ENCODE assay signal across 14 cellular contexts in genomic region chr3:16498130-16498890, GRCh38. TPM values are rescaled to one million over a fixed set of nuclear protein-coding genes. Genes with fewer than 3 reads are reported as not detected.
DNase-seq lines count a peak whose midpoint lies in the region; ATAC-seq, FAIRE-seq and TF ChIP-seq lines count a peak whose summit lies in the region.
"Had no signal": no experiment of that assay in that cellular context is flagged by ENCODE, and none has a peak within 500 bp of the region (broad histone marks: within the 10 kb centered on the region; RNA-seq: fewer than 3 reads in every experiment).

No MANE protein-coding gene starts in this region.

- FAIRE-seq in H1 (lab: Jason Lieb, UNC), result peak; percentile 36

- H3K14ac ChIP-seq in H1 (ENCODE audit: insufficient read length) (no peak overlapping the region), mesenchymal stem cell (ENCODE audit: low read length in 2 of 2) (no peak overlapping the region)

- no peak for ATAC-seq in activated naive CD4-positive, alpha-beta T cell treated with anti-CD3 and anti-CD28 coated beads, Interleukin-2, amount 50 U/mL, for 72 hours
- ATAC-seq in HG03571 (IDR thresholded peaks at IDR 0.05; ENCODE audit: unreplicated experiment), result peak; percentile 33
- peak; percentile 38 for ATAC-seq in upper lobe of right lung
- no peak for ATAC-seq in right cardiac atrium

- no peak for TF ChIP-seq EP300 in H1 (IDR thresholded peaks at IDR 0.05; ENCODE audit: borderline replicate concordance in 1 of 2, low read depth in 2 of 2, low read length in 2 of 2)

- H3K4ac ChIP-seq in H1 (replicated peaks; ENCODE audit: insufficient read length, low read depth, low read length) (no peak overlapping the region), mesenchymal stem cell (ENCODE audit: low read depth in 1 of 2, low read length in 2 of 2) (no peak overlapping the region)

- no peak overlapping the region for H2BK15ac ChIP-seq in H1 (ENCODE audit: low read length)
- no peak overlapping the region for H2BK15ac ChIP-seq in mesenchymal stem cell (ENCODE audit: low read depth, poor library complexity, severe bottlenecking)

- no peaks in the 10 kb centered on the region for H3K79me1 ChIP-seq in H1 (ENCODE audit: low read depth, low read length)
- peaks cover 48% of the 10 kb centered on the region for H3K79me1 ChIP-seq in mesenchymal stem cell (replicated peaks; ENCODE audit: low read length, poor library complexity, severe bottlenecking)

- H3K27ac ChIP-seq in H1 (ENCODE audit: low read depth, low read length) (no peak overlapping the region), upper lobe of right lung (no peak overlapping the region), right cardiac atrium (ENCODE audit: low read length) (no peak overlapping the region), mesenchymal stem cell (ENCODE audit: low read length, poor library complexity, severe bottlenecking) (no peak overlapping the region)
- H3K27ac ChIP-seq: left ventricle myocardium inferior had no signal

- CTCF ChIA-PET in activated naive CD4-positive, alpha-beta T cell treated with anti-CD3 and anti-CD28 coated beads, Interleukin-2, amount 10 ng/mL, durations not matched to agents 7 days and 5 days (lab: Charles Lee), result interaction anchor here (0.9 kb wide), 1 partner anchor 8 kb away, joined by 3 read pairs; no protein-coding TSS in a partner anchor
- CTCF ChIA-PET in H1 (lab: Charles Lee; ENCODE audit: partially characterized antibody), result interaction anchor here (0.6 to 2.0 kb wide), 7 partner anchors 8 to 276 kb away, joined by 3 to 10 read pairs (median 4); no protein-coding TSS in a partner anchor

- H3K4me1 Mint-ChIP-seq in activated naive CD4-positive, alpha-beta T cell treated with anti-CD3 and anti-CD28 coated beads, Interleukin-2, amount 10 ng/mL, durations not matched to agents 7 days and 5 days, result peaks cover 59% of the 10 kb centered on the region

- no peak overlapping the region for H3K23ac ChIP-seq in H1 (ENCODE audit: insufficient read length)
- H3K23ac ChIP-seq in mesenchymal stem cell (ENCODE audit: low read length in 2 of 2), result no peak overlapping the region

- H2AK5ac ChIP-seq in H1 (ENCODE audit: low read depth, low read length) (no peak overlapping the region), mesenchymal stem cell (ENCODE audit: low read length, severe bottlenecking) (no peak overlapping the region)

- H4K20me1 ChIP-seq in H1 (replicated peaks in 1 of 2; ENCODE audit: control insufficient read depth in 1 of 2, insufficient read depth in 2 of 2, low read length in 2 of 2), result no peaks in the 10 kb centered on the region

- TF ChIP-seq CTCF in H1 (IDR thresholded peaks at IDR 0.05; ENCODE audit: control extremely low read depth in 1 of 3, insufficient read depth in 1 of 3, low read depth in 1 of 3, low read length in 3 of 3) (no peak), upper lobe of right lung (IDR thresholded peaks at IDR 0.05) (no peak)

- peak overlapping the region; percentile 46 for H4K5ac ChIP-seq in H1 (ENCODE audit: insufficient read length, low read depth, low read length)

- no peak overlapping the region for H3K4me3 Mint-ChIP-seq in activated naive CD4-positive, alpha-beta T cell treated with anti-CD3 and anti-CD28 coated beads, Interleukin-2, amount 10 ng/mL, durations not matched to agents 7 days and 5 days

- H2BK5ac ChIP-seq in H1 (ENCODE audit: low read depth, low read length), result 0 out of 2 replicates have a peak overlapping the region, but pooled peaks have one; percentile 5
- no peak overlapping the region for H2BK5ac ChIP-seq in mesenchymal stem cell (ENCODE audit: low read depth, low read length, poor library complexity, severe bottlenecking)

- H3K4me3 ChIP-seq in H1 (ENCODE audit: extremely low read depth in 1 of 4, insufficient read depth in 2 of 4, low read depth in 3 of 4, low read length in 4 of 4), result no peak overlapping the region
- no peak overlapping the region for H3K4me3 ChIP-seq in upper lobe of right lung
- no peak overlapping the region for H3K4me3 ChIP-seq in right cardiac atrium (ENCODE audit: low read length)
- no peak overlapping the region for H3K4me3 ChIP-seq in mesenchymal stem cell (ENCODE audit: insufficient read depth in 1 of 2, low read depth in 1 of 2, low read length in 2 of 2)
- H3K4me3 ChIP-seq: left ventricle myocardium inferior, spleen had no signal

- no peak overlapping the region for H2AFZ ChIP-seq in H1 (ENCODE audit: low read length)
- no peak overlapping the region for H2AFZ ChIP-seq in mesenchymal stem cell (ENCODE audit: low read depth, low read length)

- DNase-seq in activated naive CD4-positive, alpha-beta T cell treated with anti-CD3 and anti-CD28 coated beads, Interleukin-2, amount 10 ng/mL, durations not matched to agents 7 days and 5 days, result no peak
- no peak for DNase-seq in activated naive CD4-positive, alpha-beta T cell treated with anti-CD3 and anti-CD28 coated beads, Interleukin-2, amount 50 U/mL, for 72 hours (ENCODE audit: low spot score in 2 of 2)
- DNase-seq in H1 (ENCODE audit: low read depth in 1 of 2, low spot score in 2 of 2), result no peak
- DNase-seq in upper lobe of right lung, result no peak
- no peak for DNase-seq in right cardiac atrium
- DNase-seq in mesenchymal stem cell, result no peak
- DNase-seq in medulla oblongata (ENCODE audit: extremely low spot score), result no peak
- DNase-seq: ACHN, DMS79, left ventricle myocardium inferior, NCI-H1092, nucleus accumbens, spleen had no signal

- H3K4me2 ChIP-seq in H1 (ENCODE audit: insufficient read depth in 1 of 2, low read depth in 2 of 2, low read length in 2 of 2), result no peak overlapping the region
- H3K4me2 ChIP-seq in mesenchymal stem cell (ENCODE audit: low read length, poor library complexity, severe bottlenecking), result no peak overlapping the region

- no peak overlapping the region for H3K56ac ChIP-seq in H1 (replicated peaks; ENCODE audit: insufficient read length, low read depth, low read length)

- H3K4me1 ChIP-seq in H1 (replicated peaks in 1 of 4; ENCODE audit: control insufficient read depth in 3 of 4, insufficient read depth in 4 of 4, low read length in 3 of 4) (peaks cover 0 to 20% (median 7%) of the 10 kb centered on the region in 4 experiments), upper lobe of right lung (peaks cover 27% of the 10 kb centered on the region), right cardiac atrium (ENCODE audit: control insufficient read depth, insufficient read depth, low read length) (peaks cover 6% of the 10 kb centered on the region), mesenchymal stem cell (ENCODE audit: control insufficient read depth, insufficient read depth, low read depth, low read length) (peaks cover 6% of the 10 kb centered on the region)

- H3K27me3 ChIP-seq in H1 (replicated peaks in 1 of 4; ENCODE audit: control insufficient read depth in 3 of 4, extremely low read depth in 1 of 4, insufficient read depth in 3 of 4, low read length in 3 of 4) (no peaks in the 10 kb centered on the region), upper lobe of right lung (no peaks in the 10 kb centered on the region), right cardiac atrium (ENCODE audit: control insufficient read depth, insufficient read depth) (no peaks in the 10 kb centered on the region), mesenchymal stem cell (ENCODE audit: control insufficient read depth in 1 of 2, insufficient read depth in 1 of 2, low read length in 2 of 2) (no peaks in the 10 kb centered on the region)
- H3K27me3 ChIP-seq: spleen had no signal

- H3K18ac ChIP-seq in H1 (ENCODE audit: extremely low read depth, low read length), result no peak overlapping the region
- no peak overlapping the region for H3K18ac ChIP-seq in mesenchymal stem cell (ENCODE audit: low read depth in 1 of 2, low read length in 2 of 2)

- peaks cover 36% of the 10 kb centered on the region for H3K36me3 Mint-ChIP-seq in activated naive CD4-positive, alpha-beta T cell treated with anti-CD3 and anti-CD28 coated beads, Interleukin-2, amount 10 ng/mL, durations not matched to agents 7 days and 5 days
- H3K36me3 Mint-ChIP-seq in activated naive CD4-positive, alpha-beta T cell treated with anti-CD3 and anti-CD28 coated beads, Interleukin-2, amount 50 U/mL, for 72 hours, result peaks cover 20 to 63% of the 10 kb centered on the region in 2 donors

- H3K27ac Mint-ChIP-seq in activated naive CD4-positive, alpha-beta T cell treated with anti-CD3 and anti-CD28 coated beads, Interleukin-2, amount 10 ng/mL, durations not matched to agents 7 days and 5 days, result peak overlapping the region; percentile 19
- H3K27ac Mint-ChIP-seq in activated naive CD4-positive, alpha-beta T cell treated with anti-CD3 and anti-CD28 coated beads, Interleukin-2, amount 50 U/mL, for 72 hours, result peak overlapping the region in 1 of 2 donors; percentile 15

- H2BK12ac ChIP-seq in H1 (ENCODE audit: low read depth, low read length), result no peak overlapping the region
- H2BK12ac ChIP-seq in mesenchymal stem cell (ENCODE audit: low read length in 2 of 2), result no peak overlapping the region

- POLR2A ChIA-PET in H1 (lab: Charles Lee; ENCODE audit: partially characterized antibody), result interaction anchor here (2.5 kb wide), 1 partner anchor 17 kb away, joined by 5 read pairs; no protein-coding TSS in a partner anchor

- no peak; a peak in 1 of 4 replicates for TF ChIP-seq RAD21 in H1 (IDR thresholded peaks at IDR 0.05 in 1 of 2, conservative IDR thresholded peaks at IDR 0.05 in 1 of 2; ENCODE audit: low read depth in 2 of 2, low read length in 2 of 2)

- no peaks in the 10 kb centered on the region for H3K79me2 ChIP-seq in H1 (ENCODE audit: control insufficient read depth in 1 of 2, insufficient read depth in 2 of 2, low read length in 2 of 2)

- no peaks in the 10 kb centered on the region for H3K27me3 Mint-ChIP-seq in activated naive CD4-positive, alpha-beta T cell treated with anti-CD3 and anti-CD28 coated beads, Interleukin-2, amount 10 ng/mL, durations not matched to agents 7 days and 5 days

- 55% methylated on average over 5 of the region's 5 CpGs; no CpG with 5 or more reads in 1 of the 2 experiments for WGBS in H1 (ENCODE audit: extremely low coverage in 1 of 2, insufficient coverage in 1 of 2, insufficient read length in 1 of 2, insufficient replicate concordance in 2 of 2, low coverage in 1 of 2, low lambda C conversion rate in 2 of 2, missing lambda C conversion rate in 1 of 2), 2 experiments
- 78% methylated on average over 5 of the region's 5 CpGs for WGBS in right cardiac atrium
- WGBS in mesenchymal stem cell, result 91% methylated on average over 4 of the region's 5 CpGs

- no peak for TF ChIP-seq POLR2A in H1 (IDR thresholded peaks at IDR 0.05; ENCODE audit: control extremely low read depth in 1 of 2, low read depth in 2 of 2, low read length in 2 of 2)

- H3K36me3 ChIP-seq in H1 (ENCODE audit: control insufficient read depth in 2 of 4, insufficient read depth in 4 of 4, low read length in 3 of 4) (no peaks in the 10 kb centered on the region), upper lobe of right lung (peaks cover 6% of the 10 kb centered on the region), mesenchymal stem cell (ENCODE audit: control insufficient read depth in 1 of 2, insufficient read depth in 2 of 2, low read depth in 1 of 2, low read length in 2 of 2) (peaks cover 11 to 24% of the 10 kb centered on the region in 2 experiments)

- H2BK120ac ChIP-seq in H1 (replicated peaks; ENCODE audit: low read depth, low read length) (peak overlapping the region; percentile 18), mesenchymal stem cell (ENCODE audit: low read depth, low read length) (no peak overlapping the region)

- H3K23me2 ChIP-seq in H1 (ENCODE audit: low read depth, low read length), result no peaks in the 10 kb centered on the region; the same call in 1 of the 2 replicates

- H3K9me3 ChIP-seq in H1 (ENCODE audit: insufficient read depth in 2 of 2, low read depth in 1 of 2, low read length in 1 of 2), result no peaks in the 10 kb centered on the region; a peak in 1 of 4 replicates
- H3K9me3 ChIP-seq in upper lobe of right lung, result no peaks in the 10 kb centered on the region
- H3K9me3 ChIP-seq in right cardiac atrium (ENCODE audit: control insufficient read depth, low read length), result no peaks in the 10 kb centered on the region
- no peaks in the 10 kb centered on the region for H3K9me3 ChIP-seq in mesenchymal stem cell (ENCODE audit: control insufficient read depth, low read length)
- H3K9me3 ChIP-seq: left ventricle myocardium inferior had no signal

- intact Hi-C loops in upper lobe of right lung (cut with DNase I), result no loop called here
- intact Hi-C loops in right cardiac atrium (cut with DNase I), result no loop called here

- H3K9me3 Mint-ChIP-seq in activated naive CD4-positive, alpha-beta T cell treated with anti-CD3 and anti-CD28 coated beads, Interleukin-2, amount 10 ng/mL, durations not matched to agents 7 days and 5 days, result no peaks in the 10 kb centered on the region
- peaks cover 0 to 3% of the 10 kb centered on the region in 2 donors for H3K9me3 Mint-ChIP-seq in activated naive CD4-positive, alpha-beta T cell treated with anti-CD3 and anti-CD28 coated beads, Interleukin-2, amount 50 U/mL, for 72 hours

- H4K8ac ChIP-seq in H1 (ENCODE audit: extremely low read depth, insufficient read depth, low read length) (no peak overlapping the region), mesenchymal stem cell (ENCODE audit: low read length) (no peak overlapping the region)

- H4K91ac ChIP-seq in H1 (replicated peaks; ENCODE audit: insufficient read length, low read length) (no peak overlapping the region), mesenchymal stem cell (ENCODE audit: low read length) (no peak overlapping the region)

- peak overlapping the region; percentile 56; the same call in 1 of the 2 replicates for H2BK20ac ChIP-seq in H1 (ENCODE audit: low read length)

- no peak overlapping the region for H3K9ac ChIP-seq in H1 (replicated peaks in 1 of 4; ENCODE audit: extremely low read depth in 1 of 4, low read depth in 3 of 4, low read length in 3 of 4)
- no peak overlapping the region for H3K9ac ChIP-seq in mesenchymal stem cell (ENCODE audit: low read length)

RNA-seq across cellular contexts. Expression of gene RFTN1, which starts 15.2 kb away (rescaled TPM):
- 100 to 1,000 TPM in 1 of 2 donors, 10 to 100 TPM in 1; 94.3 to 111 TPM for total RNA-seq in activated naive CD4-positive, alpha-beta T cell treated with anti-CD3 and anti-CD28 coated beads, Interleukin-2, amount 50 U/mL, for 72 hours
- total RNA-seq in H1 (2021; fragmentation: NEBNext Ultra II Directional; extraction: Animal tissue kit (Norgen Biotek cat#: 25700)), result 4.9 and 6.7 TPM in 2 replicates
- polyA plus RNA-seq in H1 (2011; rRNA removed) (4.6 and 7.5 TPM in 2 replicates), right cardiac atrium (21.2 TPM)
- 5.5 TPM for polyA plus RNA-seq in H1 (2011; cell fraction: cytosol; rRNA removed)
- 6.8 TPM for polyA plus RNA-seq in H1 (2011; cell fraction: nucleus; rRNA removed)
- polyA plus RNA-seq in H1 (2012, experiment 1 of 2), result 3.2 to 4.3 TPM (median 4.0 TPM) in 4 replicates
- polyA plus RNA-seq in H1 (2012, experiment 2 of 2), result 2.0 TPM
- 5.8 TPM for polyA plus RNA-seq in H1 (2013, experiment 1 of 2)
- 4.9 TPM for polyA plus RNA-seq in H1 (2013, experiment 2 of 2)
- polyA minus RNA-seq in H1 (2011; rRNA and poly(A)+ RNA removed), result 4.3 and 4.7 TPM in 2 replicates
- 3.1 TPM for polyA minus RNA-seq in H1 (2011; cell fraction: cytosol; rRNA and poly(A)+ RNA removed)
- polyA minus RNA-seq in H1 (2011; cell fraction: nucleus; rRNA and poly(A)+ RNA removed), result 5.8 TPM
- total RNA-seq in upper lobe of right lung (69.4 TPM), right cardiac atrium (10 to 100 TPM; 17.9 to 23.6 (median 20.6) TPM)
- 256 TPM for polyA plus RNA-seq in mesenchymal stem cell (2013, experiment 1 of 2)
- 261 TPM for polyA plus RNA-seq in mesenchymal stem cell (2013, experiment 2 of 2)

Comparison
In these comparisons a context has a peak if more than half of its experiments do, and no peak if none do; other contexts are left out.
1. ATAC-seq: peak in HG03571 (single experiment) and upper lobe of right lung (single experiment); none in activated naive CD4-positive, alpha-beta T cell treated with anti-CD3 and anti-CD28 coated beads, Interleukin-2, amount 50 U/mL, for 72 hours (0 of 2) and right cardiac atrium (0 of 2).